ENCODE assay signal across 2 cellular contexts in genomic region chr3:11447584-11448200, GRCh38.
TF ChIP-seq lines count a peak whose summit lies in the region.

No MANE protein-coding gene starts in this region.

TF ChIP-seq in GM12878, 131 proteins besides CTCF, POLR2A, EP300 and RAD21 (continued from another document):
- TF ChIP-seq, protein P1, sequence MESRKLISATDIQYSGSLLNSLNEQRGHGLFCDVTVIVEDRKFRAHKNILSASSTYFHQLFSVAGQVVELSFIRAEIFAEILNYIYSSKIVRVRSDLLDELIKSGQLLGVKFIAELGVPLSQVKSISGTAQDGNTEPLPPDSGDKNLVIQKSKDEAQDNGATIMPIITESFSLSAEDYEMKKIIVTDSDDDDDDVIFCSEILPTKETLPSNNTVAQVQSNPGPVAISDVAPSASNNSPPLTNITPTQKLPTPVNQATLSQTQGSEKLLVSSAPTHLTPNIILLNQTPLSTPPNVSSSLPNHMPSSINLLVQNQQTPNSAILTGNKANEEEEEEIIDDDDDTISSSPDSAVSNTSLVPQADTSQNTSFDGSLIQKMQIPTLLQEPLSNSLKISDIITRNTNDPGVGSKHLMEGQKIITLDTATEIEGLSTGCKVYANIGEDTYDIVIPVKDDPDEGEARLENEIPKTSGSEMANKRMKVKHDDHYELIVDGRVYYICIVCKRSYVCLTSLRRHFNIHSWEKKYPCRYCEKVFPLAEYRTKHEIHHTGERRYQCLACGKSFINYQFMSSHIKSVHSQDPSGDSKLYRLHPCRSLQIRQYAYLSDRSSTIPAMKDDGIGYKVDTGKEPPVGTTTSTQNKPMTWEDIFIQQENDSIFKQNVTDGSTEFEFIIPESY (IDR thresholded peaks at IDR 0.05), result no peak
- TF ChIP-seq, protein P2, sequence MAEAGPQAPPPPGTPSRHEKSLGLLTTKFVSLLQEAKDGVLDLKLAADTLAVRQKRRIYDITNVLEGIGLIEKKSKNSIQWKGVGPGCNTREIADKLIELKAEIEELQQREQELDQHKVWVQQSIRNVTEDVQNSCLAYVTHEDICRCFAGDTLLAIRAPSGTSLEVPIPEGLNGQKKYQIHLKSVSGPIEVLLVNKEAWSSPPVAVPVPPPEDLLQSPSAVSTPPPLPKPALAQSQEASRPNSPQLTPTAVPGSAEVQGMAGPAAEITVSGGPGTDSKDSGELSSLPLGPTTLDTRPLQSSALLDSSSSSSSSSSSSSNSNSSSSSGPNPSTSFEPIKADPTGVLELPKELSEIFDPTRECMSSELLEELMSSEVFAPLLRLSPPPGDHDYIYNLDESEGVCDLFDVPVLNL (IDR thresholded peaks at IDR 0.05; ENCODE audit: low read depth, low read length), result no peak
- TF ChIP-seq USF2 (IDR thresholded peaks at IDR 0.05; ENCODE audit: borderline replicate concordance, low read depth, low read length) (no peak), RELA (IDR thresholded peaks at IDR 0.05; ENCODE audit: borderline replicate concordance, partially characterized antibody) (no peak)
TF ChIP-seq in GM12878: peak in this region for 1.

TF ChIP-seq in HepG2, 621 proteins besides CTCF, POLR2A, EP300 and RAD21 (continued from another document):
- no peak for TF ChIP-seq ZBED4 (CRISPR knock-in tag; IDR thresholded peaks at IDR 0.05; ENCODE audit: borderline replicate concordance)
- TF ChIP-seq, protein P3, sequence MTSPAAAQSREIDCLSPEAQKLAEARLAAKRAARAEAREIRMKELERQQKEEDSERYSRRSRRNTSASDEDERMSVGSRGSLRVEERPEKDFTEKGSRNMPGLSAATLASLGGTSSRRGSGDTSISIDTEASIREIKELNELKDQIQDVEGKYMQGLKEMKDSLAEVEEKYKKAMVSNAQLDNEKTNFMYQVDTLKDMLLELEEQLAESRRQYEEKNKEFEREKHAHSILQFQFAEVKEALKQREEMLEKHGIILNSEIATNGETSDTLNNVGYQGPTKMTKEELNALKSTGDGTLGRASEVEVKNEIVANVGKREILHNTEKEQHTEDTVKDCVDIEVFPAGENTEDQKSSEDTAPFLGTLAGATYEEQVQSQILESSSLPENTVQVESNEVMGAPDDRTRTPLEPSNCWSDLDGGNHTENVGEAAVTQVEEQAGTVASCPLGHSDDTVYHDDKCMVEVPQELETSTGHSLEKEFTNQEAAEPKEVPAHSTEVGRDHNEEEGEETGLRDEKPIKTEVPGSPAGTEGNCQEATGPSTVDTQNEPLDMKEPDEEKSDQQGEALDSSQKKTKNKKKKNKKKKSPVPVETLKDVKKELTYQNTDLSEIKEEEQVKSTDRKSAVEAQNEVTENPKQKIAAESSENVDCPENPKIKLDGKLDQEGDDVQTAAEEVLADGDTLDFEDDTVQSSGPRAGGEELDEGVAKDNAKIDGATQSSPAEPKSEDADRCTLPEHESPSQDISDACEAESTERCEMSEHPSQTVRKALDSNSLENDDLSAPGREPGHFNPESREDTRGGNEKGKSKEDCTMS (CRISPR knock-in tag; conservative IDR thresholded peaks at IDR 0.05), result no peak
- no peak for TF ChIP-seq TRIM24 (CRISPR knock-in tag; IDR thresholded peaks at IDR 0.05)
- TF ChIP-seq NCOA1 (CRISPR knock-in tag; IDR thresholded peaks at IDR 0.05), result no peak
- no peak for TF ChIP-seq ZFYVE20 (CRISPR knock-in tag; IDR thresholded peaks at IDR 0.05; ENCODE audit: borderline replicate concordance, low read depth)
- no peak for TF ChIP-seq HES4 (CRISPR knock-in tag; IDR thresholded peaks at IDR 0.05; ENCODE audit: borderline replicate concordance)
